ENCODE assay signal across 19 cellular contexts in the genomic region with DNA sequence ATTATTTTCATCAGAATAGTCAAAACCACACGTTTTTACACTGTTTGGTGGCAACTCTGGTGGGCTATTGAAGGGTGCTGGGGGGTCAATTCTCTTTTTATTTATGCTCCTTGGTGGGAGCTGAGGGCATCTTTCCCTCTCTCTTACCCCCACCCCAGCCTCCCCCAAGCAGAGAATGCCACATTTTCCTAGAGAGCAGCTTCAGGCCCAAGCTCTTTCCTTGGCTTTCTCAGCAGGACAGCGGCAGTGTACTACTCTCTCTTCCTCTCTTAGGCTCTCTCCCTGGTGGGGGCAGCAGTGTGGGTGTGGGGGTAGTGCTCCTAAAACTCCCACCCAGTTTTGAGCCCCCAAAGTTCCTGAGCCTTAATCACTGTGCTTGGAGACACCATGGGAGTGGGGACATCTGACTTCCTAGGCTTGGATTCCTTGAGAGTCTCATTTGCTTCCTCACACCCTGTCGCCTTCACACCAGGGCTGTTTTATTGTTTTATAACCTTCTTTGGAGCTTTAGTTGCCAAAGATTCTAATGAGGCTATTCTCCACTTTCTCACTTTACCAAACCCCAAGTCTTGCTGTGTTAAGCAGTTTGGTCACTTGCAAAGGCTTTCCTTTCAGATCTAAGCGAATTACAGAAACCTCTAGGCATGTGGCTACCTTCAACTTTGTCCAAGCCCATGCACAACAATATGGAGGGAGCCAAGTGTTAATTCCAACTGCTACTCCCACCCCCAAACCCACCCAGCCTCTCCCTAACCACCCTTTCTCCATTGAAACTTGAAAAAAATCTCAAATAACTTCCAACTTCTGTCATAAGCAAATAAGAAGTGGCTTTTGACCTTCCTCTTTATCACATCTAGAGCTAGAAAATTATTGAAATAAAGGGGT. TPM values are rescaled to one million over a fixed set of nuclear protein-coding genes. Genes with fewer than 3 reads are reported as not detected.
A peak's percentile ranks its signal among the peaks of the same experiment; 100 is the strongest.
DNase-seq lines count a peak whose midpoint lies in the region; TF ChIP-seq lines count a peak whose summit lies in the region.
"Had no signal": no experiment of that assay in that cellular context is flagged by ENCODE, and none has a peak within 500 bp of the region (broad histone marks: within the 10 kb centered on the region; RNA-seq: fewer than 3 reads in every experiment).

No MANE protein-coding gene starts in this region.

- peaks cover 14% of the 10 kb centered on the region for H3K27me3 Mint-ChIP-seq in Calu3 (ENCODE audit: unreplicated experiment)

- peaks cover 7% of the 10 kb centered on the region for H3K9me3 ChIP-seq in trophoblast cell (ENCODE audit: insufficient read depth, low read depth, low read length)
- H3K9me3 ChIP-seq: Caco-2 had no signal

- H3K23ac ChIP-seq in trophoblast cell (ENCODE audit: low read length) = peak overlapping the region; percentile 7

- no peak overlapping the region for H3K27ac Mint-ChIP-seq in Calu3 (ENCODE audit: unreplicated experiment)
- H3K27ac Mint-ChIP-seq: CD4-positive, alpha-beta T cell; H9 had no signal

- no peak for TF ChIP-seq CTCF in Calu3 (IDR thresholded peaks at IDR 0.05; ENCODE audit: unreplicated experiment)
- no peak for TF ChIP-seq CTCF in brain microvascular endothelial cell (IDR thresholded peaks at IDR 0.05; ENCODE audit: low read depth, low read length, missing control alignments)

- no CpG with 5 or more reads among the region's 4 CpGs for WGBS in trophoblast cell (ENCODE audit: extremely low coverage, insufficient coverage, insufficient read length)

- in situ Hi-C loops in brain microvascular endothelial cell (cut with HindIII; ENCODE audit: low pct_ligation_motif_present, low sequenced_read_pairs) = loop anchor here (25.0 kb wide), 1 partner anchor 492 kb away; no protein-coding TSS in a partner anchor

- H3K4me3 ChIP-seq in trophoblast cell (ENCODE audit: low read depth, low read length) (no peak overlapping the region), brain microvascular endothelial cell (ENCODE audit: low read depth, low read length) (no peak overlapping the region)
- H3K4me3 ChIP-seq: K562 had no signal

- no peak overlapping the region for H3K4me3 Mint-ChIP-seq in Calu3 (ENCODE audit: low read depth, unreplicated experiment)
- H3K4me3 Mint-ChIP-seq: CD4-positive, alpha-beta T cell; H9 had no signal

- CTCF ChIA-PET in HEK293T (lab: Yijun Ruan, JAX) = interaction anchor here (1.0 to 3.0 kb wide), 2 partner anchors 240 to 310 kb away, joined by 3 to 11 read pairs; no protein-coding TSS in a partner anchor
- CTCF ChIA-PET in Calu3 (lab: Charles Lee) = interaction anchor here (0.6 to 2.5 kb wide), 3 partner anchors 310 to 543 kb away, joined by 4 to 7 read pairs (median 6); no protein-coding TSS in a partner anchor

- POLR2A ChIA-PET in HEK293T (lab: Yijun Ruan, JAX) = interaction anchor here (0.7 to 1.5 kb wide), 4 partner anchors 9 to 310 kb away, joined by 3 to 7 read pairs (median 4); no protein-coding TSS in a partner anchor

- H2BK5ac ChIP-seq in trophoblast cell (ENCODE audit: low read depth, low read length, poor library complexity) = no peak overlapping the region

- H2BK12ac ChIP-seq in trophoblast cell (ENCODE audit: low read length) = no peak overlapping the region

- BruUV-seq in Calu3 (replicated peaks; lab: Mats Ljungman, UMichigan) = no TSS peak

- no peak overlapping the region for H3K4ac ChIP-seq in trophoblast cell (ENCODE audit: low read depth, low read length)

- H3K36me3 Mint-ChIP-seq in Calu3 (ENCODE audit: insufficient read depth, unreplicated experiment) = no peaks in the 10 kb centered on the region

- no peak overlapping the region for H3K14ac ChIP-seq in trophoblast cell (ENCODE audit: low read length)

- H3K36me3 ChIP-seq in trophoblast cell (ENCODE audit: control insufficient read depth in 1 of 2, insufficient read depth in 2 of 2, low read length in 2 of 2) (no peaks in the 10 kb centered on the region), brain microvascular endothelial cell (replicated peaks) (no peaks in the 10 kb centered on the region)

- no peak overlapping the region for H3K9ac ChIP-seq in trophoblast cell (ENCODE audit: low read length)

- H2AK5ac ChIP-seq in trophoblast cell (ENCODE audit: low read length) = no peak overlapping the region

- no peak overlapping the region for H4K8ac ChIP-seq in trophoblast cell (ENCODE audit: low read depth, low read length)

- H3K79me2 ChIP-seq in trophoblast cell (ENCODE audit: control insufficient read depth, insufficient read depth, low read length, poor library complexity) = no peaks in the 10 kb centered on the region

- DNase-seq in HEK293T (ENCODE audit: extremely low spot score) (no peak), left kidney (ENCODE audit: low read depth, low spot score) (peak; percentile 33), trophoblast cell (no peak), middle frontal gyrus (ENCODE audit: extremely low spot score, low spot score) (no peak), NCI-H2029 (lab: John Stamatoyannopoulos, UW) (no peak), Calu3 (no peak), brain microvascular endothelial cell (no peak)
- DNase-seq: AML-193; Caco-2; CD4-positive, alpha-beta T cell; DMS153; DMS79; GDM1; H9; IMR-90 had no signal

- H3K4me1 Mint-ChIP-seq in Calu3 (ENCODE audit: low read depth, unreplicated experiment) = no peaks in the 10 kb centered on the region

- no peak overlapping the region for H2BK120ac ChIP-seq in trophoblast cell (ENCODE audit: insufficient read depth, low read length, poor library complexity)

- peaks cover 0 to 4% of the 10 kb centered on the region in 2 experiments for H3K4me1 ChIP-seq in trophoblast cell (ENCODE audit: control insufficient read depth in 1 of 2, insufficient read depth in 2 of 2, low read length in 2 of 2)
- H3K4me1 ChIP-seq: Caco-2 had no signal

- intact Hi-C loops in Calu3 (cut with micrococcal nuclease; ENCODE audit: unreplicated experiment) = no loop called here

- no peak overlapping the region for H3K18ac ChIP-seq in trophoblast cell (ENCODE audit: low read length)

- no peak overlapping the region for H2AFZ ChIP-seq in trophoblast cell (ENCODE audit: insufficient read depth, low read length, poor library complexity)

- H3K9me3 Mint-ChIP-seq in Calu3 (ENCODE audit: low read depth, unreplicated experiment) = no peaks in the 10 kb centered on the region
- H3K9me3 Mint-ChIP-seq: CD4-positive, alpha-beta T cell had no signal

- peaks cover 2% of the 10 kb centered on the region for H3K79me1 ChIP-seq in trophoblast cell (ENCODE audit: low read length)

- no peak overlapping the region for H4K12ac ChIP-seq in trophoblast cell (ENCODE audit: low read depth, low read length)

- H3K27ac ChIP-seq in trophoblast cell (ENCODE audit: low read depth, low read length) (no peak overlapping the region), brain microvascular endothelial cell (no peak overlapping the region)
- H3K27ac ChIP-seq: C4-2B had no signal

- no peak overlapping the region for H4K91ac ChIP-seq in trophoblast cell (ENCODE audit: low read depth, low read length)

- H3K4me2 ChIP-seq in trophoblast cell (ENCODE audit: low read length) = no peak overlapping the region

- H3K27me3 ChIP-seq in trophoblast cell (ENCODE audit: insufficient read depth, low read length) (peaks cover 67% of the 10 kb centered on the region), brain microvascular endothelial cell (replicated peaks) (peaks cover 74% of the 10 kb centered on the region)

TF ChIP-seq in HEK293T, 16 proteins besides CTCF, POLR2A, EP300 and RAD21:
- TF ChIP-seq ELF4 (IDR thresholded peaks at IDR 0.05) (no peak), L3MBTL2 (conservative IDR thresholded peaks at IDR 0.05) (peak; percentile 86)

RNA-seq across cellular contexts. Expression of gene HOXD4, which starts 6.0 kb away (rescaled TPM):
- not detected in 2 replicates for polyA plus RNA-seq in trophoblast cell (2013)
- not detected in 2 replicates for total RNA-seq in Calu3 (2022)
- total RNA-seq: CD4-positive, alpha-beta T cell; H1; H9; IMR-90; K562 had no signal
- polyA plus RNA-seq: H1, IMR-90, K562 had no signal

RNA-seq across cellular contexts. Expression of gene HOXD3, which starts 11.8 kb away (rescaled TPM):
- not detected in 2 replicates for polyA plus RNA-seq in trophoblast cell (2013)
- total RNA-seq in Calu3 (2022) = not detected in 2 replicates
- total RNA-seq: CD4-positive, alpha-beta T cell; H1; H9; IMR-90; K562 had no signal
- polyA plus RNA-seq: BJ, H1, IMR-90, K562 had no signal

RNA-seq across cellular contexts. Expression of gene HOXD8, which starts 15.8 kb away (rescaled TPM):
- polyA plus RNA-seq in trophoblast cell (2013) = 0.06 and 0.08 TPM in 2 replicates
- total RNA-seq in Calu3 (2022) = not detected in 2 replicates
- total RNA-seq: Caco-2; CD4-positive, alpha-beta T cell; H1; H9; IMR-90 had no signal
- polyA plus RNA-seq: H1, IMR-90 had no signal

RNA-seq across cellular contexts. Expression of gene HOXD9, which starts 22.8 kb away (rescaled TPM):
- polyA plus RNA-seq in trophoblast cell (2013) = 0.23 and 0.49 TPM in 2 replicates
- total RNA-seq in Calu3 (2022) = not detected in 2 replicates
- total RNA-seq: Caco-2; CD4-positive, alpha-beta T cell; H1; H9; IMR-90; K562 had no signal
- polyA plus RNA-seq: H1, IMR-90, K562 had no signal

RNA-seq across cellular contexts. Expression of gene HOXD10, which starts 28.7 kb away (rescaled TPM):
- 1.4 and 1.6 TPM in 2 replicates for polyA plus RNA-seq in trophoblast cell (2013)
- not detected in 2 replicates for total RNA-seq in Calu3 (2022)
- total RNA-seq: Caco-2; CD4-positive, alpha-beta T cell; H1; H9; IMR-90; K562 had no signal
- polyA plus RNA-seq: H1, IMR-90, K562 had no signal
